Comparison of ENCODE assay signal across 2 cellular contexts in the genomic region with DNA sequence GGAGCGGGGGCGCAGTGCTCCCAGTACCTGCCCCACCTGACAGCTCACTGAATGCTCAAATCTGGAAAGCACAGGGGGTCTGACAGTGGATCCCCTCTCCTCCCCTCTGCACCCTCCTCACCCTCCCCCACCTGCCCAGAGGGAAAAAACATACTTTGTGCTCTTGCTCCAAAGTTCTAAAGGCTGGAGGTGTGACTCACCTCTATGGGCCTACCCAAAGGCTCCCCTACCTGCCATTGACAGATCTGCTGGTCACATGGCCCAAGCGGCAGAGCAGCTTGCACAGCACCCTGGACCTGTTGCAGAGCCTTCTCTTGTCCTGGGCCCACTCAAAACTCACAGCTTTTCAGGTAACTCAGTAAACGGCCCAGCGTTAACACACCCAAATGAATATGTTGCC.
A peak's percentile ranks its signal among the peaks of the same experiment; 100 is the strongest.
TF ChIP-seq lines count a peak whose summit lies in the region.

No MANE protein-coding gene starts in this region.

TF ChIP-seq in HEK293, 187 proteins besides CTCF, POLR2A, EP300 and RAD21 (continued from another document):
- TF ChIP-seq ZNF626 (tag by site-specific recombination; IDR thresholded peaks at IDR 0.05) (no peak), SCRT2 (tag by site-specific recombination; IDR thresholded peaks at IDR 0.05) (peak; percentile 88)

TF ChIP-seq in K562, 482 proteins besides CTCF, POLR2A, EP300 and RAD21 (continued from another document):
- TF ChIP-seq, protein P1, sequence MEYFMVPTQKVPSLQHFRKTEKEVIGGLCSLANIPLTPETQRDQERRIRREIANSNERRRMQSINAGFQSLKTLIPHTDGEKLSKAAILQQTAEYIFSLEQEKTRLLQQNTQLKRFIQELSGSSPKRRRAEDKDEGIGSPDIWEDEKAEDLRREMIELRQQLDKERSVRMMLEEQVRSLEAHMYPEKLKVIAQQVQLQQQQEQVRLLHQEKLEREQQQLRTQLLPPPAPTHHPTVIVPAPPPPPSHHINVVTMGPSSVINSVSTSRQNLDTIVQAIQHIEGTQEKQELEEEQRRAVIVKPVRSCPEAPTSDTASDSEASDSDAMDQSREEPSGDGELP (CRISPR knock-in tag; IDR thresholded peaks at IDR 0.05; ENCODE audit: borderline replicate concordance), result no peak
- TF ChIP-seq MCM5 (IDR thresholded peaks at IDR 0.05; ENCODE audit: low read depth) (no peak), JUND (IDR thresholded peaks at IDR 0.05; ENCODE audit: borderline replicate concordance, low read depth, low read length) (0 out of 2 replicates have a peak, but pooled peaks have one; percentile 6), JUND (tag; IDR thresholded peaks at IDR 0.05; ENCODE audit: borderline replicate concordance, low read depth, low read length) (no peak), BACH1 (tag; IDR thresholded peaks at IDR 0.05) (no peak), HLTF (IDR thresholded peaks at IDR 0.05) (no peak), CREB3 (tag; conservative IDR thresholded peaks at IDR 0.05; ENCODE audit: low read depth) (no peak), TEAD1 (CRISPR knock-in tag; IDR thresholded peaks at IDR 0.05) (no peak), CBX5 (IDR thresholded peaks at IDR 0.05; ENCODE audit: borderline replicate concordance, low read depth) (no peak), ATF3 (IDR thresholded peaks at IDR 0.05) (0 out of 2 replicates have a peak, but pooled peaks have one; percentile 21), ATF3 (CRISPR knock-in tag; conservative IDR thresholded peaks at IDR 0.05) (no peak), ZNF253 (CRISPR knock-in tag; conservative IDR thresholded peaks at IDR 0.05) (no peak), ZNF57 (CRISPR knock-in tag; IDR thresholded peaks at IDR 0.05) (no peak), FOXA3 (CRISPR knock-in tag; conservative IDR thresholded peaks at IDR 0.05 in 1 of 2, IDR thresholded peaks at IDR 0.05 in 1 of 2) (no peak), ZNF584 (CRISPR knock-in tag; IDR thresholded peaks at IDR 0.05; ENCODE audit: low read depth) (no peak), RAD51 (IDR thresholded peaks at IDR 0.05; ENCODE audit: borderline replicate concordance, low read depth) (peak; percentile 44; the same call in 1 of the 2 replicates), NUFIP1 (IDR thresholded peaks at IDR 0.05; ENCODE audit: partially characterized antibody) (no peak), ZNF354B (CRISPR knock-in tag; IDR thresholded peaks at IDR 0.05) (no peak), COPS2 (conservative IDR thresholded peaks at IDR 0.05) (no peak), ZZZ3 (IDR thresholded peaks at IDR 0.05) (no peak), GATAD2B (IDR thresholded peaks at IDR 0.05; ENCODE audit: borderline replicate concordance) (no peak), CBFA2T3 (IDR thresholded peaks at IDR 0.05) (no peak), NR2C1 (IDR thresholded peaks at IDR 0.05) (no peak), NR2C1 (tag; IDR thresholded peaks at IDR 0.05) (no peak), SRSF3 (IDR thresholded peaks at IDR 0.05; ENCODE audit: insufficient read depth, low read length) (no peak), POLR2AphosphoS5 (IDR thresholded peaks at IDR 0.05; ENCODE audit: control insufficient read depth, insufficient read depth, low read depth, low read length) (no peak), HMGN3 (IDR thresholded peaks at IDR 0.05; ENCODE audit: borderline replicate concordance, extremely low read depth, insufficient read length, low read depth, low read length) (no peak)
- TF ChIP-seq, protein P2, sequence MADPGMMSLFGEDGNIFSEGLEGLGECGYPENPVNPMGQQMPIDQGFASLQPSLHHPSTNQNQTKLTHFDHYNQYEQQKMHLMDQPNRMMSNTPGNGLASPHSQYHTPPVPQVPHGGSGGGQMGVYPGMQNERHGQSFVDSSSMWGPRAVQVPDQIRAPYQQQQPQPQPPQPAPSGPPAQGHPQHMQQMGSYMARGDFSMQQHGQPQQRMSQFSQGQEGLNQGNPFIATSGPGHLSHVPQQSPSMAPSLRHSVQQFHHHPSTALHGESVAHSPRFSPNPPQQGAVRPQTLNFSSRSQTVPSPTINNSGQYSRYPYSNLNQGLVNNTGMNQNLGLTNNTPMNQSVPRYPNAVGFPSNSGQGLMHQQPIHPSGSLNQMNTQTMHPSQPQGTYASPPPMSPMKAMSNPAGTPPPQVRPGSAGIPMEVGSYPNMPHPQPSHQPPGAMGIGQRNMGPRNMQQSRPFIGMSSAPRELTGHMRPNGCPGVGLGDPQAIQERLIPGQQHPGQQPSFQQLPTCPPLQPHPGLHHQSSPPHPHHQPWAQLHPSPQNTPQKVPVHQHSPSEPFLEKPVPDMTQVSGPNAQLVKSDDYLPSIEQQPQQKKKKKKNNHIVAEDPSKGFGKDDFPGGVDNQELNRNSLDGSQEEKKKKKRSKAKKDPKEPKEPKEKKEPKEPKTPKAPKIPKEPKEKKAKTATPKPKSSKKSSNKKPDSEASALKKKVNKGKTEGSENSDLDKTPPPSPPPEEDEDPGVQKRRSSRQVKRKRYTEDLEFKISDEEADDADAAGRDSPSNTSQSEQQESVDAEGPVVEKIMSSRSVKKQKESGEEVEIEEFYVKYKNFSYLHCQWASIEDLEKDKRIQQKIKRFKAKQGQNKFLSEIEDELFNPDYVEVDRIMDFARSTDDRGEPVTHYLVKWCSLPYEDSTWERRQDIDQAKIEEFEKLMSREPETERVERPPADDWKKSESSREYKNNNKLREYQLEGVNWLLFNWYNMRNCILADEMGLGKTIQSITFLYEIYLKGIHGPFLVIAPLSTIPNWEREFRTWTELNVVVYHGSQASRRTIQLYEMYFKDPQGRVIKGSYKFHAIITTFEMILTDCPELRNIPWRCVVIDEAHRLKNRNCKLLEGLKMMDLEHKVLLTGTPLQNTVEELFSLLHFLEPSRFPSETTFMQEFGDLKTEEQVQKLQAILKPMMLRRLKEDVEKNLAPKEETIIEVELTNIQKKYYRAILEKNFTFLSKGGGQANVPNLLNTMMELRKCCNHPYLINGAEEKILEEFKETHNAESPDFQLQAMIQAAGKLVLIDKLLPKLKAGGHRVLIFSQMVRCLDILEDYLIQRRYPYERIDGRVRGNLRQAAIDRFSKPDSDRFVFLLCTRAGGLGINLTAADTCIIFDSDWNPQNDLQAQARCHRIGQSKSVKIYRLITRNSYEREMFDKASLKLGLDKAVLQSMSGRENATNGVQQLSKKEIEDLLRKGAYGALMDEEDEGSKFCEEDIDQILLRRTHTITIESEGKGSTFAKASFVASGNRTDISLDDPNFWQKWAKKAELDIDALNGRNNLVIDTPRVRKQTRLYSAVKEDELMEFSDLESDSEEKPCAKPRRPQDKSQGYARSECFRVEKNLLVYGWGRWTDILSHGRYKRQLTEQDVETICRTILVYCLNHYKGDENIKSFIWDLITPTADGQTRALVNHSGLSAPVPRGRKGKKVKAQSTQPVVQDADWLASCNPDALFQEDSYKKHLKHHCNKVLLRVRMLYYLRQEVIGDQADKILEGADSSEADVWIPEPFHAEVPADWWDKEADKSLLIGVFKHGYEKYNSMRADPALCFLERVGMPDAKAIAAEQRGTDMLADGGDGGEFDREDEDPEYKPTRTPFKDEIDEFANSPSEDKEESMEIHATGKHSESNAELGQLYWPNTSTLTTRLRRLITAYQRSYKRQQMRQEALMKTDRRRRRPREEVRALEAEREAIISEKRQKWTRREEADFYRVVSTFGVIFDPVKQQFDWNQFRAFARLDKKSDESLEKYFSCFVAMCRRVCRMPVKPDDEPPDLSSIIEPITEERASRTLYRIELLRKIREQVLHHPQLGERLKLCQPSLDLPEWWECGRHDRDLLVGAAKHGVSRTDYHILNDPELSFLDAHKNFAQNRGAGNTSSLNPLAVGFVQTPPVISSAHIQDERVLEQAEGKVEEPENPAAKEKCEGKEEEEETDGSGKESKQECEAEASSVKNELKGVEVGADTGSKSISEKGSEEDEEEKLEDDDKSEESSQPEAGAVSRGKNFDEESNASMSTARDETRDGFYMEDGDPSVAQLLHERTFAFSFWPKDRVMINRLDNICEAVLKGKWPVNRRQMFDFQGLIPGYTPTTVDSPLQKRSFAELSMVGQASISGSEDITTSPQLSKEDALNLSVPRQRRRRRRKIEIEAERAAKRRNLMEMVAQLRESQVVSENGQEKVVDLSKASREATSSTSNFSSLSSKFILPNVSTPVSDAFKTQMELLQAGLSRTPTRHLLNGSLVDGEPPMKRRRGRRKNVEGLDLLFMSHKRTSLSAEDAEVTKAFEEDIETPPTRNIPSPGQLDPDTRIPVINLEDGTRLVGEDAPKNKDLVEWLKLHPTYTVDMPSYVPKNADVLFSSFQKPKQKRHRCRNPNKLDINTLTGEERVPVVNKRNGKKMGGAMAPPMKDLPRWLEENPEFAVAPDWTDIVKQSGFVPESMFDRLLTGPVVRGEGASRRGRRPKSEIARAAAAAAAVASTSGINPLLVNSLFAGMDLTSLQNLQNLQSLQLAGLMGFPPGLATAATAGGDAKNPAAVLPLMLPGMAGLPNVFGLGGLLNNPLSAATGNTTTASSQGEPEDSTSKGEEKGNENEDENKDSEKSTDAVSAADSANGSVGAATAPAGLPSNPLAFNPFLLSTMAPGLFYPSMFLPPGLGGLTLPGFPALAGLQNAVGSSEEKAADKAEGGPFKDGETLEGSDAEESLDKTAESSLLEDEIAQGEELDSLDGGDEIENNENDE (IDR thresholded peaks at IDR 0.05; ENCODE audit: low read depth, low read length), result no peak
- TF ChIP-seq, protein P3, sequence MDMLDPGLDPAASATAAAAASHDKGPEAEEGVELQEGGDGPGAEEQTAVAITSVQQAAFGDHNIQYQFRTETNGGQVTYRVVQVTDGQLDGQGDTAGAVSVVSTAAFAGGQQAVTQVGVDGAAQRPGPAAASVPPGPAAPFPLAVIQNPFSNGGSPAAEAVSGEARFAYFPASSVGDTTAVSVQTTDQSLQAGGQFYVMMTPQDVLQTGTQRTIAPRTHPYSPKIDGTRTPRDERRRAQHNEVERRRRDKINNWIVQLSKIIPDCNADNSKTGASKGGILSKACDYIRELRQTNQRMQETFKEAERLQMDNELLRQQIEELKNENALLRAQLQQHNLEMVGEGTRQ (CRISPR knock-in tag; IDR thresholded peaks at IDR 0.05), result peak; percentile 65
- TF ChIP-seq, protein P4, sequence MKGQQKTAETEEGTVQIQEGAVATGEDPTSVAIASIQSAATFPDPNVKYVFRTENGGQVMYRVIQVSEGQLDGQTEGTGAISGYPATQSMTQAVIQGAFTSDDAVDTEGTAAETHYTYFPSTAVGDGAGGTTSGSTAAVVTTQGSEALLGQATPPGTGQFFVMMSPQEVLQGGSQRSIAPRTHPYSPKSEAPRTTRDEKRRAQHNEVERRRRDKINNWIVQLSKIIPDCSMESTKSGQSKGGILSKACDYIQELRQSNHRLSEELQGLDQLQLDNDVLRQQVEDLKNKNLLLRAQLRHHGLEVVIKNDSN (CRISPR knock-in tag; IDR thresholded peaks at IDR 0.05), result peak; percentile 79
